3 cellular contexts compared by ENCODE assay signal in genomic region chr19:32696771-32697170, GRCh38. TPM values are rescaled to one million over a fixed set of nuclear protein-coding genes. Genes with fewer than 3 reads are reported as not detected.
"Had no signal": no experiment of that assay in that cellular context is flagged by ENCODE, and none has a peak within 500 bp of the region (broad histone marks: within the 10 kb centered on the region; RNA-seq: fewer than 3 reads in every experiment).

No MANE protein-coding gene starts in this region.

RNA-seq across cellular contexts. Expression of gene RGS9BP, which starts 21.1 kb away (rescaled TPM):
- total RNA-seq: neural crest cell had no signal

RNA-seq across cellular contexts. Expression of gene TDRD12, which starts 22.8 kb away (rescaled TPM):
- total RNA-seq: epithelial cell of proximal tubule had no signal
- polyA plus RNA-seq: right cardiac atrium had no signal
